8 cellular contexts compared by ENCODE assay signal in the genomic region with DNA sequence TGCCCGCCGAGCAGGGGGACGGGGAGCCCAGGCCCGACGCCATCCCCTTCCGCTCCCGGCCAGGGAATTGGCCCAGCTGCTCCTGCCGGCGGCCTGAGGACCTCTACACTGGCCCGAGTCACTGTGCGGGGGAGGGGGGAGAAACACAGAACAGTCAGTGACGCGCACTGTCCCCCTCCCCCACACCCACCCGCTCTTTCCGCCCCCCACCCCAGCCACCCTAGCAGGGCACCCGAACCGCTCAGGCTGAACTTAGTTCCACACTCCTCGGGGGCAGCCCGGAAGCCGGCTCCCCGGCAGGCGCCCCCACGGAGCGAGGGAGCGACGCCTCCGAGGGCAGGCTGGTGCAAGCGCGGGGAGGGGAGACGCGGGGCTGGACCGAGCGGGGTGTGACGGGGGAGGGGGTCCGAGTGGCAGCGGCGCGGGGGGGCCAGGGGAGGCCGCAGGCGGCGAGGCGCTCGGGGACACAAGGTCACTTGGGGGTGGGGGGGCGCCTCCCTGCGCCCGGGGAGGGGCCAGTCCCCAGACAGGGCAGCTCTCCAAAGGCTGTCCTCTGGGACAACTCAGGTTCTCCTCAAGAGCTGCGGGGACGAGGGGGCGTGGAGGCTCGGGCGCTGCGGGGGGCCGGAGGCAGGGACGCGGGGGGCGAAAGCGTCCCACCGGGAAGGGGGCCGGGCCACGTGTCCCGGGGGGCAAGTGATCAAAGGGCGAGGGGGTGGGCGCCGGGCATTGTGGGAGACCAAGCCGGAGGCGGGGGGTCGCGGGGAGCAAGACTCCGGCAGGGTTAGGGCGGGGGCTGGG. TPM values are rescaled to one million over a fixed set of nuclear protein-coding genes. Genes with fewer than 3 reads are reported as not detected.
DNase-seq lines count a peak whose midpoint lies in the region; ATAC-seq and TF ChIP-seq lines count a peak whose summit lies in the region.

No MANE protein-coding gene starts in this region.

- ATAC-seq in SK-N-SH treated with all-trans-retinoic acid at 6 μM for 48 hours, result peak; percentile 40
- no peak for ATAC-seq in GM21786 (IDR thresholded peaks at IDR 0.05; ENCODE audit: unreplicated experiment)

- TF ChIP-seq CTCF in adrenal gland (IDR thresholded peaks at IDR 0.05), result peak in 1 of 6 experiments; percentile 10
- no peak for TF ChIP-seq CTCF in right atrium auricular region (IDR thresholded peaks at IDR 0.05)
- TF ChIP-seq CTCF in prostate gland (IDR thresholded peaks at IDR 0.05), result no peak

- peak overlapping the region; percentile 84 to 99 (median 95) for H3K27ac ChIP-seq in adrenal gland
- peak overlapping the region; percentile 96 to 99 for H3K27ac ChIP-seq in right atrium auricular region
- peak overlapping the region; percentile 94 to 96 for H3K27ac ChIP-seq in prostate gland

- H3K4me3 ChIP-seq in adrenal gland, result peak overlapping the region in 3 of 4 donors; percentile 53 to 96 (median 72)
- peak overlapping the region; percentile 73 to 98 for H3K4me3 ChIP-seq in right atrium auricular region
- peak overlapping the region; percentile 78 to 89 for H3K4me3 ChIP-seq in prostate gland

- DNase-seq in SIG-M5 treated with dmso at 0.1 percent for 504 hours (lab: John Stamatoyannopoulos, UW; ENCODE audit: unreplicated experiment) (peak; percentile 37), SIG-M5 (lab: John Stamatoyannopoulos, UW) (no peak), adrenal gland (peak; percentile 80 to 90 (median 86)), right atrium auricular region (ENCODE audit: low spot score) (peak; percentile 67), prostate gland (ENCODE audit: low spot score) (peak; percentile 38), NCI-H1694 (lab: John Stamatoyannopoulos, UW) (no peak)

- H3K36me3 ChIP-seq in adrenal gland (replicated peaks in 1 of 2) (peaks cover 0 to 10% of the 10 kb centered on the region in 2 donors), right atrium auricular region (peaks cover 11% of the 10 kb centered on the region), prostate gland (peaks cover under 1 to 6% of the 10 kb centered on the region in 2 donors)

- TF ChIP-seq POLR2A in adrenal gland (IDR thresholded peaks at IDR 0.05) (peak in 1 of 2 donors; percentile 55), prostate gland (IDR thresholded peaks at IDR 0.05) (peak; percentile 21)

- WGBS in adrenal gland, 4 donors, result 0 to 1% (median 1%) methylated on average over 14 to 68 of the region's 70 CpGs; no CpG with 5 or more reads in 1 of the 4 donors
- 2% methylated on average over 48 of the region's 70 CpGs for WGBS in prostate gland

- H3K9me3 ChIP-seq in adrenal gland (replicated peaks in 1 of 3), result no peaks in the 10 kb centered on the region
- H3K9me3 ChIP-seq in right atrium auricular region, result no peaks in the 10 kb centered on the region
- no peaks in the 10 kb centered on the region for H3K9me3 ChIP-seq in prostate gland

- H3K4me1 ChIP-seq in adrenal gland (replicated peaks in 1 of 2) (peaks cover 36 to 37% of the 10 kb centered on the region in 2 donors), right atrium auricular region (peaks cover 0 to 53% of the 10 kb centered on the region in 2 donors), prostate gland (replicated peaks) (peaks cover 23% of the 10 kb centered on the region)

- H3K27me3 ChIP-seq in adrenal gland (no peaks in the 10 kb centered on the region), right atrium auricular region (no peaks in the 10 kb centered on the region), prostate gland (replicated peaks; ENCODE audit: insufficient read depth) (no peaks in the 10 kb centered on the region)

- intact Hi-C loops in adrenal gland (cut with DNase I), result no loop called here
- intact Hi-C loops in prostate gland (cut with DNase I), result loop anchor here (5.0 kb wide), 1 partner anchor 39 kb away; a partner anchor contains a TSS

TF ChIP-seq in SK-N-SH treated with all-trans-retinoic acid at 6 μM for 48 hours, 23 proteins besides CTCF, POLR2A, EP300 and RAD21:
- TF ChIP-seq, protein P1, sequence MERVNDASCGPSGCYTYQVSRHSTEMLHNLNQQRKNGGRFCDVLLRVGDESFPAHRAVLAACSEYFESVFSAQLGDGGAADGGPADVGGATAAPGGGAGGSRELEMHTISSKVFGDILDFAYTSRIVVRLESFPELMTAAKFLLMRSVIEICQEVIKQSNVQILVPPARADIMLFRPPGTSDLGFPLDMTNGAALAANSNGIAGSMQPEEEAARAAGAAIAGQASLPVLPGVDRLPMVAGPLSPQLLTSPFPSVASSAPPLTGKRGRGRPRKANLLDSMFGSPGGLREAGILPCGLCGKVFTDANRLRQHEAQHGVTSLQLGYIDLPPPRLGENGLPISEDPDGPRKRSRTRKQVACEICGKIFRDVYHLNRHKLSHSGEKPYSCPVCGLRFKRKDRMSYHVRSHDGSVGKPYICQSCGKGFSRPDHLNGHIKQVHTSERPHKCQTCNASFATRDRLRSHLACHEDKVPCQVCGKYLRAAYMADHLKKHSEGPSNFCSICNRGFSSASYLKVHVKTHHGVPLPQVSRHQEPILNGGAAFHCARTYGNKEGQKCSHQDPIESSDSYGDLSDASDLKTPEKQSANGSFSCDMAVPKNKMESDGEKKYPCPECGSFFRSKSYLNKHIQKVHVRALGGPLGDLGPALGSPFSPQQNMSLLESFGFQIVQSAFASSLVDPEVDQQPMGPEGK (CRISPR knock-in tag; IDR thresholded peaks at IDR 0.05; ENCODE audit: borderline replicate concordance), result no peak
- TF ChIP-seq SNAI2 (CRISPR knock-in tag; IDR thresholded peaks at IDR 0.05), result no peak
- no peak for TF ChIP-seq RARB (CRISPR knock-in tag; IDR thresholded peaks at IDR 0.05)
- TF ChIP-seq OSR1 (CRISPR knock-in tag; IDR thresholded peaks at IDR 0.05), result no peak
- no peak for TF ChIP-seq TOX (CRISPR knock-in tag; IDR thresholded peaks at IDR 0.05; ENCODE audit: borderline replicate concordance)
- TF ChIP-seq ZNF70 (CRISPR knock-in tag; IDR thresholded peaks at IDR 0.05), result no peak
TF ChIP-seq in SK-N-SH treated with all-trans-retinoic acid at 6 μM for 48 hours: peak in this region for 0.

RNA-seq across cellular contexts. Expression of a gene that starts 0.6 kb away (rescaled TPM):
- 100 to 1,000 TPM; 216 to 307 (median 248) TPM for total RNA-seq in adrenal gland
- 100 to 1,000 TPM; 152 to 505 (median 284) TPM for polyA plus RNA-seq in adrenal gland
- total RNA-seq in right atrium auricular region, result 100 to 1,000 TPM; 150 to 192 TPM
- 100 to 1,000 TPM; 124 to 240 TPM for total RNA-seq in prostate gland

RNA-seq across cellular contexts. Expression of a gene that starts 29.2 kb away (rescaled TPM):
- total RNA-seq in adrenal gland (10 to 100 TPM in 1 of 8 donors, 1 to 10 TPM in 7; 2.5 to 11.6 (median 8.2) TPM), right atrium auricular region (1 to 10 TPM; 1.6 to 3.7 TPM), prostate gland (1 to 10 TPM in 1 of 2 donors, under 1 TPM in 1; 0.59 to 1.9 TPM)
- polyA plus RNA-seq in adrenal gland, result 1 to 10 TPM; 1.3 to 2.2 (median 1.5) TPM

RNA-seq across cellular contexts. Expression of a gene that starts 38.4 kb away (rescaled TPM):
- total RNA-seq in adrenal gland, result 10 to 100 TPM in 7 of 8 donors, 1 to 10 TPM in 1; 7.7 to 34.7 (median 25.1) TPM
- polyA plus RNA-seq in adrenal gland, result 10 to 100 TPM; 43.2 to 95.5 (median 63.8) TPM
- 10 to 100 TPM; 17.7 to 17.9 TPM for total RNA-seq in right atrium auricular region
- 10 to 100 TPM; 14.5 to 42.9 TPM for total RNA-seq in prostate gland

RNA-seq across cellular contexts. Expression of a gene that starts 40.7 kb away (rescaled TPM):
- 1 to 10 TPM in 6 of 8 donors, under 1 TPM in 2; 0.36 to 3.1 (median 1.5) TPM for total RNA-seq in adrenal gland
- 1 to 10 TPM in 1 of 3 donors, under 1 TPM in 2; 0.91 to 2.8 (median 0.99) TPM for polyA plus RNA-seq in adrenal gland
- under 1 TPM in 1 of 2 donors, not detected in 1; 0.43 TPM for total RNA-seq in right atrium auricular region
- 10 to 100 TPM in 1 of 2 donors, 1 to 10 TPM in 1; 2.3 to 49.6 TPM for total RNA-seq in prostate gland

RNA-seq across cellular contexts. Expression of a gene that starts 50.7 kb away (rescaled TPM):
- total RNA-seq in adrenal gland, result 10 to 100 TPM; 13.5 to 36.3 (median 28.5) TPM
- polyA plus RNA-seq in adrenal gland, result 10 to 100 TPM in 2 of 3 donors, 1 to 10 TPM in 1; 8.7 to 91.0 (median 79.2) TPM
- total RNA-seq in right atrium auricular region, result 10 to 100 TPM; 12.3 to 13.2 TPM
- total RNA-seq in prostate gland, result 10 to 100 TPM in 1 of 2 donors, 1 to 10 TPM in 1; 4.8 to 22.9 TPM

Comparison
In these comparisons a context has a peak if more than half of its experiments do, and no peak if none do; other contexts are left out.
1. DNase-seq: peak in SIG-M5 treated with dmso at 0.1 percent for 504 hours (single experiment), adrenal gland (7 of 7), right atrium auricular region (single experiment) and prostate gland (single experiment); none in SIG-M5 (single experiment) and NCI-H1694 (single experiment).
2. Peak in every context shown above with its lines, with median percentiles within 50 percentile points of each other: H3K27ac ChIP-seq and H3K4me3 ChIP-seq.